In genomic region chr10:73956476-73957338, GRCh38 we compare ENCODE assay signal across 1 cellular context.
TF ChIP-seq lines count a peak whose summit lies in the region.

No MANE protein-coding gene starts in this region.

TF ChIP-seq in GM12878, 131 proteins besides CTCF, POLR2A, EP300 and RAD21 (continued from another document and continues in another):
- TF ChIP-seq MXI1 (IDR thresholded peaks at IDR 0.05; ENCODE audit: low read depth, low read length) (no peak), BHLHE40 (IDR thresholded peaks at IDR 0.05; ENCODE audit: borderline replicate concordance in 1 of 2, low read depth in 2 of 2, low read length in 1 of 2) (peak; percentile 34 to 41; a peak in 2 of 4 replicates), CREM (IDR thresholded peaks at IDR 0.05; ENCODE audit: low read depth) (peak; percentile 79), IKZF1 (conservative IDR thresholded peaks at IDR 0.05) (peak; percentile 98), EZH2 (IDR thresholded peaks at IDR 0.05; ENCODE audit: borderline replicate concordance, control insufficient read depth, low read depth, low read length) (no peak), POLR2AphosphoS2 (IDR thresholded peaks at IDR 0.05; ENCODE audit: low read depth, low read length) (no peak), USF1 (IDR thresholded peaks at IDR 0.05; ENCODE audit: borderline replicate concordance, extremely low read length, insufficient read depth, low read depth, low read length) (no peak), IKZF2 (IDR thresholded peaks at IDR 0.05) (peak; percentile 98 to 99), NFIC (IDR thresholded peaks at IDR 0.05; ENCODE audit: low read depth, low read length) (peak; percentile 98), GATAD2B (conservative IDR thresholded peaks at IDR 0.05; ENCODE audit: low read depth) (peak; percentile 91), MYB (IDR thresholded peaks at IDR 0.05; ENCODE audit: borderline replicate concordance, low read depth, low read length) (0 out of 2 replicates have a peak, but pooled peaks have one; percentile 35), PKNOX1 (IDR thresholded peaks at IDR 0.05) (peak; percentile 78), NFXL1 (IDR thresholded peaks at IDR 0.05; ENCODE audit: borderline replicate concordance) (no peak), RELB (IDR thresholded peaks at IDR 0.05; ENCODE audit: low read depth) (peak; percentile 95), MAX (IDR thresholded peaks at IDR 0.05; ENCODE audit: low read depth, low read length) (no peak), ZBED1 (IDR thresholded peaks at IDR 0.05; ENCODE audit: borderline replicate concordance) (peak; percentile 79), RBBP5 (conservative IDR thresholded peaks at IDR 0.05) (0 out of 2 replicates have a peak, but pooled peaks have one; percentile 58), MTA3 (IDR thresholded peaks at IDR 0.05; ENCODE audit: borderline replicate concordance, low read length) (peak; percentile 92), RUNX3 (IDR thresholded peaks at IDR 0.05; ENCODE audit: low read length) (peak; percentile 98), MEF2B (IDR thresholded peaks at IDR 0.05; ENCODE audit: partially characterized antibody, poor library complexity, severe bottlenecking) (peak; percentile 87), MTA2 (IDR thresholded peaks at IDR 0.05; ENCODE audit: low read depth) (peak; percentile 90), ELK1 (IDR thresholded peaks at IDR 0.05; ENCODE audit: low read depth, low read length) (no peak), JUNB (IDR thresholded peaks at IDR 0.05) (peak; percentile 73), FOXM1 (IDR thresholded peaks at IDR 0.05; ENCODE audit: low read depth, low read length) (peak; percentile 90; the same call in 1 of the 2 replicates), RCOR1 (conservative IDR thresholded peaks at IDR 0.05; ENCODE audit: low read depth, low read length) (no peak), ATF7 (IDR thresholded peaks at IDR 0.05; ENCODE audit: low read depth) (peak; percentile 85), ZNF217 (IDR thresholded peaks at IDR 0.05) (peak; percentile 76), SPI1 (IDR thresholded peaks at IDR 0.05; ENCODE audit: borderline replicate concordance, insufficient read depth, low read depth, low read length) (peak; percentile 90), POLR2AphosphoS5 (IDR thresholded peaks at IDR 0.05; ENCODE audit: low read length) (no peak), TARDBP (IDR thresholded peaks at IDR 0.05; ENCODE audit: borderline replicate concordance) (no peak; the same call in 1 of the 2 replicates), ETV6 (conservative IDR thresholded peaks at IDR 0.05 in 1 of 2, IDR thresholded peaks at IDR 0.05 in 1 of 2; ENCODE audit: borderline replicate concordance in 1 of 2, low read depth in 1 of 2) (peak in 1 of 2 experiments; percentile 81; a peak in 1 of 4 replicates), NR2F1 (conservative IDR thresholded peaks at IDR 0.05) (peak; percentile 55; the same call in 1 of the 2 replicates), HDGF (IDR thresholded peaks at IDR 0.05) (no peak), ATF2 (IDR thresholded peaks at IDR 0.05; ENCODE audit: low read length) (peak; percentile 96), JUND (IDR thresholded peaks at IDR 0.05; ENCODE audit: low read depth, low read length) (no peak), ASH2L (IDR thresholded peaks at IDR 0.05; ENCODE audit: borderline replicate concordance, low read depth) (0 out of 2 replicates have a peak, but pooled peaks have one; percentile 33), BCL11A (IDR thresholded peaks at IDR 0.05; ENCODE audit: low read depth, low read length) (peak; percentile 90), POU2F2 (IDR thresholded peaks at IDR 0.05; ENCODE audit: borderline replicate concordance, low read depth, low read length) (peak; percentile 66; the same call in 2 of the 3 replicates), CEBPB (IDR thresholded peaks at IDR 0.05; ENCODE audit: borderline replicate concordance in 1 of 2, low read depth in 2 of 2, low read length in 2 of 2) (peak in 1 of 2 experiments; percentile 71; a peak in 1 of 4 replicates), PML (IDR thresholded peaks at IDR 0.05; ENCODE audit: low read length) (peak; percentile 54; the same call in 1 of the 2 replicates), PBX3 (IDR thresholded peaks at IDR 0.05; ENCODE audit: insufficient replicate concordance, low read depth, low read length) (peak; percentile 79), BMI1 (IDR thresholded peaks at IDR 0.05; ENCODE audit: borderline replicate concordance) (peak; percentile 35; the same call in 1 of the 2 replicates), SKIL (IDR thresholded peaks at IDR 0.05; ENCODE audit: low read depth, poor library complexity, severe bottlenecking) (peak; percentile 26), CUX1 (IDR thresholded peaks at IDR 0.05; ENCODE audit: insufficient replicate concordance, low read depth, low read length) (peak; percentile 19), EGR1 (IDR thresholded peaks at IDR 0.05; ENCODE audit: borderline replicate concordance in 1 of 2, low read depth in 2 of 2, low read length in 2 of 2) (peak in 1 of 2 experiments; percentile 61; a peak in 1 of 3 replicates), NBN (IDR thresholded peaks at IDR 0.05) (peak; percentile 80), MEF2A (IDR thresholded peaks at IDR 0.05; ENCODE audit: insufficient read depth, low read depth, low read length) (peak; percentile 94), ZNF207 (IDR thresholded peaks at IDR 0.05; ENCODE audit: borderline replicate concordance) (peak; percentile 18; the same call in 1 of the 2 replicates)
